1 cellular context compared by ENCODE assay signal in genomic region chr12:46661161-46661845, GRCh38.
TF ChIP-seq lines count a peak whose summit lies in the region.

No MANE protein-coding gene starts in this region.

TF ChIP-seq in K562, 482 proteins besides CTCF, POLR2A, EP300 and RAD21 (continued from another document and continues in another):
- TF ChIP-seq MAZ (CRISPR knock-in tag; conservative IDR thresholded peaks at IDR 0.05 in 1 of 2, IDR thresholded peaks at IDR 0.05 in 1 of 2) (peak in 1 of 2 experiments; percentile 69; a peak in 2 of 4 replicates), ZEB2 (IDR thresholded peaks at IDR 0.05) (no peak), ZNF212 (CRISPR knock-in tag; IDR thresholded peaks at IDR 0.05) (no peak), DEAF1 (CRISPR knock-in tag; IDR thresholded peaks at IDR 0.05) (peak; percentile 78), JUN (IDR thresholded peaks at IDR 0.05; ENCODE audit: borderline replicate concordance, low read depth, low read length) (no peak), JUN (CRISPR knock-in tag; IDR thresholded peaks at IDR 0.05; ENCODE audit: borderline replicate concordance) (peak; percentile 66; the same call in 1 of the 2 replicates), ZNF586 (CRISPR knock-in tag; conservative IDR thresholded peaks at IDR 0.05) (no peak), DMBX1 (CRISPR knock-in tag; IDR thresholded peaks at IDR 0.05; ENCODE audit: borderline replicate concordance) (0 out of 2 replicates have a peak, but pooled peaks have one; percentile 55), ZNF592 (IDR thresholded peaks at IDR 0.05) (0 out of 2 replicates have a peak, but pooled peaks have one; percentile 36), ZKSCAN3 (CRISPR knock-in tag; IDR thresholded peaks at IDR 0.05) (no peak), MAFG (tag; conservative IDR thresholded peaks at IDR 0.05) (peak; percentile 27; the same call in 1 of the 2 replicates), FOXO4 (CRISPR knock-in tag; IDR thresholded peaks at IDR 0.05) (no peak), RHOXF2B (CRISPR knock-in tag; conservative IDR thresholded peaks at IDR 0.05) (no peak), FOXK2 (conservative IDR thresholded peaks at IDR 0.05 in 1 of 2, IDR thresholded peaks at IDR 0.05 in 1 of 2; ENCODE audit: low read depth in 2 of 2) (no peak), HNRNPL (IDR thresholded peaks at IDR 0.05; ENCODE audit: low read depth, low read length) (no peak), CEBPG (CRISPR knock-in tag; IDR thresholded peaks at IDR 0.05) (peak; percentile 41; the same call in 1 of the 2 replicates), CEBPG (tag; conservative IDR thresholded peaks at IDR 0.05 in 1 of 2, IDR thresholded peaks at IDR 0.05 in 1 of 2) (peak in 1 of 2 experiments; percentile 72; a peak in 2 of 4 replicates), SIX5 (IDR thresholded peaks at IDR 0.05; ENCODE audit: borderline replicate concordance in 1 of 2, insufficient read depth in 1 of 2, low read depth in 1 of 2, low read length in 2 of 2) (no peak), GATA2 (CRISPR knock-in tag; IDR thresholded peaks at IDR 0.05) (peak; percentile 68), ATF3 (IDR thresholded peaks at IDR 0.05) (peak; percentile 41; the same call in 1 of the 2 replicates), ATF3 (CRISPR knock-in tag; conservative IDR thresholded peaks at IDR 0.05) (no peak), ZKSCAN1 (IDR thresholded peaks at IDR 0.05; ENCODE audit: low read depth, low read length) (peak; percentile 77; the same call in 1 of the 2 replicates), ETV5 (CRISPR knock-in tag; IDR thresholded peaks at IDR 0.05; ENCODE audit: low read depth) (peak; percentile 26; the same call in 1 of the 2 replicates), ZNF140 (CRISPR knock-in tag; IDR thresholded peaks at IDR 0.05) (no peak), ZNF311 (CRISPR knock-in tag; IDR thresholded peaks at IDR 0.05) (0 out of 2 replicates have a peak, but pooled peaks have one; percentile 7), ELK1 (CRISPR knock-in tag; IDR thresholded peaks at IDR 0.05) (no peak), ZNF668 (CRISPR knock-in tag; IDR thresholded peaks at IDR 0.05) (no peak), CEBPB (tag; IDR thresholded peaks at IDR 0.05) (peak; percentile 62; the same call in 1 of the 2 replicates), BRF1 (IDR thresholded peaks at IDR 0.05; ENCODE audit: borderline replicate concordance, extremely low read depth, insufficient read length) (no peak), CUX1 (CRISPR knock-in tag; IDR thresholded peaks at IDR 0.05) (no peak), EP400 (IDR thresholded peaks at IDR 0.05) (peak; percentile 24; the same call in 1 of the 2 replicates), PATZ1 (CRISPR knock-in tag; IDR thresholded peaks at IDR 0.05; ENCODE audit: borderline replicate concordance) (no peak), CBX3 (IDR thresholded peaks at IDR 0.05; ENCODE audit: borderline replicate concordance in 1 of 2, low read length in 2 of 2) (no peak), SUPT5H (IDR thresholded peaks at IDR 0.05) (no peak), ZNF239 (CRISPR knock-in tag; IDR thresholded peaks at IDR 0.05) (no peak), MYNN (IDR thresholded peaks at IDR 0.05) (no peak), MYNN (CRISPR knock-in tag; IDR thresholded peaks at IDR 0.05) (no peak), SMC3 (conservative IDR thresholded peaks at IDR 0.05; ENCODE audit: insufficient read depth, low read depth, low read length) (peak; percentile 64), ZBTB17 (CRISPR knock-in tag; IDR thresholded peaks at IDR 0.05) (no peak), JUND (IDR thresholded peaks at IDR 0.05; ENCODE audit: borderline replicate concordance, low read depth, low read length) (no peak), JUND (tag; IDR thresholded peaks at IDR 0.05; ENCODE audit: borderline replicate concordance, low read depth, low read length) (peak; percentile 53; the same call in 2 of the 3 replicates), HDAC2 (IDR thresholded peaks at IDR 0.05) (peak; percentile 53; the same call in 1 of the 2 replicates), UBTF (IDR thresholded peaks at IDR 0.05; ENCODE audit: borderline replicate concordance in 1 of 2, low read depth in 2 of 2, low read length in 2 of 2) (0 out of 4 replicates have a peak, but pooled peaks of 1 of the 2 experiments have one; percentile 44), BRD4 (IDR thresholded peaks at IDR 0.05) (0 out of 2 replicates have a peak, but pooled peaks have one; percentile 35), BACH1 (tag; IDR thresholded peaks at IDR 0.05) (peak; percentile 46; the same call in 1 of the 2 replicates), TBP (optimal IDR thresholded peaks at IDR 0.05; ENCODE audit: low read depth, low read length) (peak; percentile 23)
